Comparison of ENCODE assay signal across 24 cellular contexts in the genomic region with DNA sequence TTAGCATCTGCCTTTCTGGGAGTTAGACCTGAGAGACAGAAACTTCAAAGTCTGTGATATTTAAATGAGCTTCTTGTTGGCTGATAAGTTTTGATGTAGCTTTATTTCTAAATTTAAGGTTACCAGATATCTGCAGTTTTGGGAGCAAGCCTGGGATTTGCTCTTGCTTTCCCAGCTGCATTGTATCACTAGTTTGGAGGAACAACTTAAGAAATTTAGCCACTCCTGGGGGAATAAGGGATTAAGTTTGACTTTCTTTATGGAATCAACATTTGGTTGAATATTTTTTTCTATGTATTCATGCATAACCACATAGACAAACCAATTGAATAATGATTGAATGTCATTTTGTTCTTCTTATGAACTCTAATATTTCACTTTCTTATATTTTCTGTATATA.
"Had no signal": no experiment of that assay in that cellular context is flagged by ENCODE, and none has a peak within 500 bp of the region (broad histone marks: within the 10 kb centered on the region; RNA-seq: fewer than 3 reads in every experiment).

No MANE protein-coding gene starts in this region.

- H3K27me3 ChIP-seq: heart right ventricle, sigmoid colon, transverse colon, vagina had no signal

- H3K9me3 ChIP-seq: prostate gland, sigmoid colon, thoracic aorta, vagina had no signal

- H3K4me3 Mint-ChIP-seq: mesothelial cell of epicardium; naive thymus-derived CD4-positive, alpha-beta T cell; nephron progenitor cell; stimulated activated naive B cell treated with anti-CD40 and anti-IgM and Interleukin-4, amounts not matched to agents 10 μg/mL and 1 μg/mL and 100 μg/mL, for 72 hours; stimulated activated naive CD8-positive, alpha-beta T cell treated with anti-CD3 and anti-CD28 coated beads, Interleukin-15, Interleukin-2, amounts not matched to agents 100 ng/mL and 50 ng/mL, for 24 hours had no signal

- ATAC-seq: left colon; mucosa of descending colon; naive thymus-derived CD4-positive, alpha-beta T cell; stimulated activated naive B cell treated with anti-CD40 and anti-IgM and Interleukin-4, amounts not matched to agents 10 μg/mL and 1 μg/mL and 100 μg/mL, for 72 hours had no signal

- H3K9me3 Mint-ChIP-seq: nephron progenitor cell had no signal

- H3K4me3 ChIP-seq: dorsolateral prefrontal cortex, heart right ventricle, mucosa of descending colon, prostate gland, sigmoid colon, thoracic aorta, transverse colon, vagina had no signal

- H3K4me1 Mint-ChIP-seq: mesothelial cell of epicardium; naive thymus-derived CD4-positive, alpha-beta T cell; stimulated activated naive B cell treated with anti-CD40 and anti-IgM and Interleukin-4, amounts not matched to agents 10 μg/mL and 1 μg/mL and 100 μg/mL, for 72 hours had no signal

- H3K27me3 Mint-ChIP-seq: naive thymus-derived CD4-positive, alpha-beta T cell; stimulated activated naive B cell treated with anti-CD40 and anti-IgM and Interleukin-4, amounts not matched to agents 10 μg/mL and 1 μg/mL and 100 μg/mL, for 72 hours; stimulated activated naive CD8-positive, alpha-beta T cell treated with anti-CD3 and anti-CD28 coated beads, Interleukin-15, Interleukin-2, amounts not matched to agents 100 ng/mL and 50 ng/mL, for 24 hours had no signal

- H3K36me3 ChIP-seq: heart right ventricle, prostate gland, sigmoid colon, thoracic aorta, transverse colon, vagina had no signal

- H3K27ac Mint-ChIP-seq: mesothelial cell of epicardium; naive thymus-derived CD4-positive, alpha-beta T cell; nephron progenitor cell; stimulated activated naive B cell treated with anti-CD40 and anti-IgM and Interleukin-4, amounts not matched to agents 10 μg/mL and 1 μg/mL and 100 μg/mL, for 72 hours; stimulated activated naive CD8-positive, alpha-beta T cell treated with anti-CD3 and anti-CD28 coated beads, Interleukin-15, Interleukin-2, amounts not matched to agents 100 ng/mL and 50 ng/mL, for 24 hours had no signal

- H3K27ac ChIP-seq: dorsolateral prefrontal cortex, prostate gland, sigmoid colon, thoracic aorta, transverse colon, vagina had no signal

- H3K4me1 ChIP-seq: heart right ventricle, prostate gland, sigmoid colon, transverse colon, vagina had no signal

- H3K36me3 Mint-ChIP-seq: mesothelial cell of epicardium; naive thymus-derived CD4-positive, alpha-beta T cell; stimulated activated naive B cell treated with anti-CD40 and anti-IgM and Interleukin-4, amounts not matched to agents 10 μg/mL and 1 μg/mL and 100 μg/mL, for 72 hours had no signal

- DNase-seq: dorsolateral prefrontal cortex; effector CD4-positive, alpha-beta T cell; foreskin melanocyte; glutamatergic neuron; heart right ventricle; hippocampal formation; left colon; mesenchymal stem cell; mucosa of descending colon; naive thymus-derived CD4-positive, alpha-beta T cell; nephron progenitor cell; nucleus accumbens; right cardiac atrium; sigmoid colon; small intestine; stimulated activated CD4-positive, alpha-beta T cell treated with anti-CD3 and anti-CD28 coated beads, Interleukin-15, amount 100 ng/mL, for 24 hours; stimulated activated CD4-positive, alpha-beta T cell treated with anti-CD3 and anti-CD28 coated beads, Interleukin-2, amount 100 ng/mL, for 48 hours; stimulated activated naive B cell treated with anti-CD40 and anti-IgM and Interleukin-4, amounts not matched to agents 10 μg/mL and 1 μg/mL and 100 μg/mL, for 72 hours; transverse colon had no signal
